Comparison of ENCODE assay signal across 8 cellular contexts in the genomic region with DNA sequence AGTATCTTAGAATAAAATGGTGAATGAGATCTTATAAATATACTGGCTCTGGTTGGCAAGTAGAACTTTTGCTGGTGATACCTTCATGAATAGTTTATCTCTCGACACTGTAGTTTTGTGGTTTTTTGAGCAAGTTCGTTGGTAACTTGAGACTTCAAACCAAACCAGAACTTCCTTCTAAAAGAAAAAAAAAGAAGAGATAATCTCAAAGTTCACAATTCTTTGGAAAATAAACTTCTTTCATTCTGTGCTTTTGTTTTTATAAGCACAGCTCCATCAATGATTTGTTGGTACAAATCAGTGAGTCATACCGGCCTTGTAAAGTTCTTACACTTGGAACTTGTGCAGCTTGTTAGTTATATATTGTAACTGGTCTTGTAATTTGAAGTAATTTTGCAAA. TPM values are rescaled to one million over a fixed set of nuclear protein-coding genes. Genes with fewer than 3 reads are reported as not detected.
DNase-seq lines count a peak whose midpoint lies in the region; ATAC-seq and TF ChIP-seq lines count a peak whose summit lies in the region.

No MANE protein-coding gene starts in this region.

- H2AFZ ChIP-seq in MM.1S (ENCODE audit: low read length), result no peak overlapping the region

- H3K4me1 ChIP-seq in Caco-2 (peaks cover 7% of the 10 kb centered on the region; the same call in 1 of the 2 replicates), MM.1S (ENCODE audit: low read length) (peaks cover 11% of the 10 kb centered on the region; the same call in 1 of the 2 replicates)

- ATAC-seq in GM21576 (IDR thresholded peaks at IDR 0.05; ENCODE audit: unreplicated experiment) (no peak), GM18511 (IDR thresholded peaks at IDR 0.05; ENCODE audit: unreplicated experiment) (no peak)

- no peaks in the 10 kb centered on the region for H3K36me3 Mint-ChIP-seq in Caco-2 (ENCODE audit: insufficient read depth, unreplicated experiment)
- no peaks in the 10 kb centered on the region for H3K36me3 Mint-ChIP-seq in nephron (ENCODE audit: low read depth)

- H3K9me3 ChIP-seq in Caco-2, result no peaks in the 10 kb centered on the region
- H3K9me3 ChIP-seq in MM.1S (replicated peaks; ENCODE audit: insufficient read depth, low read length), result no peaks in the 10 kb centered on the region

- no peaks in the 10 kb centered on the region for H3K9me3 Mint-ChIP-seq in Caco-2 (ENCODE audit: unreplicated experiment)
- H3K9me3 Mint-ChIP-seq in nephron, result no peaks in the 10 kb centered on the region

- DNase-seq in Caco-2 (no peak), MM.1S (peak; percentile 36), C1 segment of cervical spinal cord (lab: John Stamatoyannopoulos, UW) (no peak)
- peak; percentile 70 for DNase-seq in central memory CD4-positive, alpha-beta T cell
- DNase-seq in NK-92 treated with Interleukin-12 subunit alpha and Interleukin-12 subunit beta, amount 100 ng/mL, for 24 hours (lab: John Stamatoyannopoulos, UW), result no peak

- H3K27me3 ChIP-seq in Caco-2 (replicated peaks; ENCODE audit: control insufficient read depth, insufficient read depth, low read length), result no peaks in the 10 kb centered on the region
- no peaks in the 10 kb centered on the region for H3K27me3 ChIP-seq in MM.1S (replicated peaks; ENCODE audit: insufficient read depth, low read length)

- H3K36me3 ChIP-seq in Caco-2 (ENCODE audit: control insufficient read depth, insufficient read depth, low read length) (no peaks in the 10 kb centered on the region), MM.1S (replicated peaks; ENCODE audit: insufficient read depth, low read length) (no peaks in the 10 kb centered on the region)

- peaks cover 68% of the 10 kb centered on the region for H3K79me2 ChIP-seq in MM.1S (ENCODE audit: low read length)

- peak overlapping the region; percentile 67 for H3K4me2 ChIP-seq in MM.1S (ENCODE audit: low read depth, low read length)

- H3K27me3 Mint-ChIP-seq in Caco-2 (ENCODE audit: insufficient read depth, unreplicated experiment), result no peaks in the 10 kb centered on the region
- no peaks in the 10 kb centered on the region for H3K27me3 Mint-ChIP-seq in nephron (ENCODE audit: low read depth)

- intact Hi-C loops in Caco-2 (cut with micrococcal nuclease; ENCODE audit: unreplicated experiment), result no loop called here

- peaks cover 16% of the 10 kb centered on the region; the same call in 1 of the 2 replicates for H3F3A ChIP-seq in MM.1S (ENCODE audit: insufficient read depth, low read length)

- TF ChIP-seq CTCF in Caco-2 (IDR thresholded peaks at IDR 0.05; ENCODE audit: insufficient read depth in 1 of 2, low read depth in 1 of 2, low read length in 1 of 2, severe bottlenecking in 1 of 2, unreplicated experiment in 1 of 2) (no peak), MM.1S (IDR thresholded peaks at IDR 0.05; ENCODE audit: low read length) (no peak), nephron (IDR thresholded peaks at IDR 0.05; ENCODE audit: unreplicated experiment in 3 of 3) (no peak)

- peak overlapping the region; percentile 89 for H3K27ac ChIP-seq in MM.1S (ENCODE audit: low read length)

- no TSS peak for BruUV-seq in Caco-2 (replicated peaks; lab: Mats Ljungman, UMichigan)

- H3K9me2 ChIP-seq in MM.1S (replicated peaks; ENCODE audit: insufficient read depth, low read length), result no peaks in the 10 kb centered on the region

- H3K4me3 Mint-ChIP-seq in Caco-2 (ENCODE audit: unreplicated experiment) (peak overlapping the region; percentile 87), nephron (peak overlapping the region; percentile 91 to 97 (median 92))

- H3K4me1 Mint-ChIP-seq in Caco-2 (ENCODE audit: low read depth, unreplicated experiment) (peaks cover 19% of the 10 kb centered on the region), nephron (peaks cover 47% of the 10 kb centered on the region)

- POLR2A ChIA-PET in Caco-2 (lab: Charles Lee), result no interaction called here

- H4K20me1 ChIP-seq in MM.1S (ENCODE audit: insufficient read depth, low read length), result no peaks in the 10 kb centered on the region

- CTCF ChIA-PET in Caco-2 (lab: Charles Lee), result no interaction called here

- H3K27ac Mint-ChIP-seq in Caco-2 (ENCODE audit: unreplicated experiment), result no peak overlapping the region
- peak overlapping the region; percentile 65 to 86 (median 86) for H3K27ac Mint-ChIP-seq in nephron

- H3K4me3 ChIP-seq in Caco-2 (ENCODE audit: low read depth, low read length) (no peak overlapping the region; the same call in 1 of the 2 replicates), MM.1S (ENCODE audit: low read length) (peak overlapping the region; percentile 88)

- peak overlapping the region; percentile 96 for H3K9ac ChIP-seq in MM.1S (ENCODE audit: low read length)

RNA-seq across cellular contexts. Expression of a gene that starts 2.3 kb away (rescaled TPM):
- 42.6 and 48.2 TPM in 2 replicates for total RNA-seq in Caco-2 (2022)

RNA-seq across cellular contexts. Expression of a gene that starts 26.3 kb away (rescaled TPM):
- total RNA-seq in Caco-2 (2022), result 6.0 and 6.9 TPM in 2 replicates

RNA-seq across cellular contexts. Expression of a gene that starts 26.9 kb away (rescaled TPM):
- 9.6 and 10.0 TPM in 2 replicates for total RNA-seq in Caco-2 (2022)

RNA-seq across cellular contexts. Expression of a gene that starts 44.1 kb away (rescaled TPM):
- 0.09 TPM in 1 of 2 replicates, not detected in the other for total RNA-seq in Caco-2 (2022)

RNA-seq across cellular contexts. Expression of a gene that starts 47.8 kb away (rescaled TPM):
- total RNA-seq in Caco-2 (2022), result 29.1 and 36.5 TPM in 2 replicates

Comparison
In these comparisons a context has a peak if more than half of its experiments do, and no peak if none do; other contexts are left out.
1. DNase-seq: peak in MM.1S (single experiment) and central memory CD4-positive, alpha-beta T cell (single experiment); none in Caco-2 (0 of 2), NK-92 treated with Interleukin-12 subunit alpha and Interleukin-12 subunit beta, amount 100 ng/mL, for 24 hours (single experiment) and C1 segment of cervical spinal cord (0 of 14).